In genomic region chr10:127012769-127013152, GRCh38 we compare ENCODE assay signal across 1 cellular context.
TF ChIP-seq lines count a peak whose summit lies in the region.

No MANE protein-coding gene starts in this region.

TF ChIP-seq in SK-N-SH, 30 proteins besides CTCF, POLR2A, EP300 and RAD21 (continued from another document):
- TF ChIP-seq TEAD4 (IDR thresholded peaks at IDR 0.05; ENCODE audit: borderline replicate concordance, insufficient read depth) (no peak), CHD2 (IDR thresholded peaks at IDR 0.05; ENCODE audit: low read length, partially characterized antibody) (no peak), RXRA (IDR thresholded peaks at IDR 0.05; ENCODE audit: borderline replicate concordance, low read depth) (no peak), FOSL2 (IDR thresholded peaks at IDR 0.05; ENCODE audit: borderline replicate concordance, low read depth) (no peak), USF1 (IDR thresholded peaks at IDR 0.05; ENCODE audit: borderline replicate concordance, low read depth) (no peak), YY1 (IDR thresholded peaks at IDR 0.05; ENCODE audit: low read depth) (no peak), RFX5 (IDR thresholded peaks at IDR 0.05; ENCODE audit: low read length) (no peak), POLR2AphosphoS5 (IDR thresholded peaks at IDR 0.05; ENCODE audit: low read depth, low read length) (no peak), MXI1 (IDR thresholded peaks at IDR 0.05; ENCODE audit: low read depth, low read length) (no peak), USF2 (IDR thresholded peaks at IDR 0.05; ENCODE audit: borderline replicate concordance, low read depth, low read length) (no peak)
